ENCODE assay signal across 11 cellular contexts in the genomic region with DNA sequence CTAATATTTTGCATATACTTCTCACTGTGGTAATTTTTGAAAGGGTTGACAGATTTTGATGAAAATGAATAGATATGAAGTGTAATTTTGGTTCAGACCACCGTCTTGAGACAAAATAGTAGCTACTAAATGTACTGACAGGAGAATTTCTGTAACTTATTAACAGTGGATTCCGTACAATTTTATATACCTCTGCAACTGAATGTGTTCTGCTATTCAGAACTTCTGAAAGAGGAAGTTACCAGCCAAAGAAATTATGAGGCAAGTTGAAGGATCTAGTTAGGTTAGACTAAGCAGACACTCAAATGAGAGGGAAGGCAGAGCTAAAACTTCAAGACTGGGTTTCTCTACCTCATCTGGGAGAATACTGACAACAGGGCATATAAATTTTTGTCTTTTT. TPM values are rescaled to one million over a fixed set of nuclear protein-coding genes. Genes with fewer than 3 reads are reported as not detected.
DNase-seq lines count a peak whose midpoint lies in the region; ATAC-seq, FAIRE-seq and TF ChIP-seq lines count a peak whose summit lies in the region.
"Had no signal": no experiment of that assay in that cellular context is flagged by ENCODE, and none has a peak within 500 bp of the region (broad histone marks: within the 10 kb centered on the region; RNA-seq: fewer than 3 reads in every experiment).

No MANE protein-coding gene starts in this region.

- no peak for TF ChIP-seq EP300 in GM12878 (IDR thresholded peaks at IDR 0.05; ENCODE audit: borderline replicate concordance in 1 of 2, control insufficient read depth in 1 of 2, low read depth in 2 of 2, low read length in 2 of 2)

- RAD21 ChIA-PET in GM12878 (lab: Charles Lee; ENCODE audit: unreplicated experiment): no interaction called here

- no TSS peak for BruUV-seq in GM12878 (replicated peaks; lab: Mats Ljungman, UMichigan)

- intact Hi-C loops in GM12878 (cut with micrococcal nuclease; ENCODE audit: unreplicated experiment) (no loop called here), left ventricle myocardium inferior (cut with micrococcal nuclease) (no loop called here), left cardiac atrium (cut with DNase I) (no loop called here)

- H2AFZ ChIP-seq in GM12878 (ENCODE audit: control insufficient read depth, low read depth, low read length): no peak overlapping the region

- no peak for TF ChIP-seq RAD21 in GM12878 (IDR thresholded peaks at IDR 0.05; ENCODE audit: insufficient read depth, low read depth, low read length)

- WGBS in GM12878 (ENCODE audit: insufficient coverage, insufficient replicate concordance, low lambda C conversion rate, missing lambda C conversion rate): 48% methylated on average over 2 of the region's 2 CpGs

- H3K79me2 ChIP-seq in GM12878 (ENCODE audit: control insufficient read depth, insufficient read depth, low read length): no peaks in the 10 kb centered on the region

- H3K4me2 ChIP-seq in GM12878 (ENCODE audit: control insufficient read depth, insufficient read depth): no peak overlapping the region

- DNase-seq in GM12878 (ENCODE audit: low read depth, low spot score) (no peak), NCI-H146 treated with DMSO at 0.1 percent for 48 hours (lab: John Stamatoyannopoulos, UW; ENCODE audit: unreplicated experiment) (no peak), left ventricle myocardium inferior (no peak), left cardiac atrium (no peak)
- no peak for DNase-seq in activated naive CD4-positive, alpha-beta T cell treated with Interleukin-2 at 50 U/mL for 16 hours
- DNase-seq: activated T-cell treated with anti-CD3 and anti-CD28 coated beads for 4 hours, NCI-H1436 treated with DMSO at 0.1 percent for 48 hours had no signal

- TF ChIP-seq CTCF in GM12878 (IDR thresholded peaks at IDR 0.05 in 2 of 3, conservative IDR thresholded peaks at IDR 0.05 in 1 of 3; ENCODE audit: control insufficient read depth in 2 of 3, extremely low read depth in 1 of 3, insufficient read depth in 1 of 3, low read depth in 3 of 3, low read length in 3 of 3) (no peak), left ventricle myocardium inferior (IDR thresholded peaks at IDR 0.05; ENCODE audit: borderline replicate concordance) (no peak)

- H3K4me1 ChIP-seq in GM12878 (ENCODE audit: control insufficient read depth, insufficient read depth, low read length): peaks cover 12% of the 10 kb centered on the region
- peaks cover 4% of the 10 kb centered on the region for H3K4me1 ChIP-seq in left ventricle myocardium inferior

- peak; percentile 59 for FAIRE-seq in GM12878 (lab: Jason Lieb, UNC)
- FAIRE-seq: GM12892 had no signal

- peak; percentile 63 for ATAC-seq in GM19043 (IDR thresholded peaks at IDR 0.05; ENCODE audit: low read depth, unreplicated experiment)
- ATAC-seq in HG02588 (IDR thresholded peaks at IDR 0.05; ENCODE audit: unreplicated experiment): peak; percentile 68
- peak; percentile 63 for ATAC-seq in HG03432 (IDR thresholded peaks at IDR 0.05; ENCODE audit: unreplicated experiment)
- peak; percentile 71 for ATAC-seq in GM12878
- no peak for ATAC-seq in left cardiac atrium

- no peak overlapping the region for H3K4me3 ChIP-seq in GM12878
- H3K4me3 ChIP-seq in left ventricle myocardium inferior: no peak overlapping the region

- POLR2A ChIA-PET in GM12878 (lab: Charles Lee): interaction anchor here (0.6 kb wide), 2 partner anchors 25 to 392 kb away, joined by 3 read pairs; no protein-coding TSS in a partner anchor

- CTCF ChIA-PET in GM12878 (lab: Yijun Ruan, JAX): interaction anchor here (0.6 to 1.5 kb wide), 4 partner anchors 9 to 132 kb away, joined by 3 to 6 read pairs (median 4); no protein-coding TSS in a partner anchor

- H3K9ac ChIP-seq in GM12878 (ENCODE audit: control insufficient read depth, insufficient read depth, low read length): no peak overlapping the region

- SMC1A ChIA-PET in GM12878 (lab: Charles Lee; ENCODE audit: uncharacterized antibody, unreplicated experiment): interaction anchor here (0.6 to 2.4 kb wide), 2 partner anchors 8 to 1204 kb away, joined by 3 to 10 read pairs; no protein-coding TSS in a partner anchor

- in situ Hi-C loops in GM12878 (cut with MboI): no loop called here

- H3K27me3 ChIP-seq in GM12878 (replicated peaks in 1 of 2; ENCODE audit: control insufficient read depth in 2 of 2, insufficient read depth in 2 of 2, low read length in 1 of 2): no peaks in the 10 kb centered on the region
- H3K27me3 ChIP-seq in left ventricle myocardium inferior (ENCODE audit: low read depth): no peaks in the 10 kb centered on the region

- H3K9me3 ChIP-seq in GM12878 (replicated peaks; ENCODE audit: control insufficient read depth, insufficient read depth, low read length) (no peaks in the 10 kb centered on the region), left ventricle myocardium inferior (replicated peaks) (no peaks in the 10 kb centered on the region)

- TF ChIP-seq POLR2A in GM12878 (IDR thresholded peaks at IDR 0.05; ENCODE audit: low read depth, low read length): no peak

- H4K20me1 ChIP-seq in GM12878 (ENCODE audit: control insufficient read depth, insufficient read depth): no peaks in the 10 kb centered on the region

- H3K36me3 ChIP-seq in GM12878 (ENCODE audit: control insufficient read depth in 2 of 2, insufficient read depth in 2 of 2, low read length in 1 of 2): no peaks in the 10 kb centered on the region
- H3K36me3 ChIP-seq in left ventricle myocardium inferior: no peaks in the 10 kb centered on the region

- H3K27ac ChIP-seq in GM12878 (ENCODE audit: control insufficient read depth, insufficient read depth): no peak overlapping the region
- H3K27ac ChIP-seq in left ventricle myocardium inferior (replicated peaks): no peak overlapping the region

TF ChIP-seq in GM12878, 131 proteins besides CTCF, POLR2A, EP300 and RAD21:
- no peak for TF ChIP-seq ZNF24 (IDR thresholded peaks at IDR 0.05)
- no peak for TF ChIP-seq JUNB (IDR thresholded peaks at IDR 0.05)
- TF ChIP-seq, protein P1, sequence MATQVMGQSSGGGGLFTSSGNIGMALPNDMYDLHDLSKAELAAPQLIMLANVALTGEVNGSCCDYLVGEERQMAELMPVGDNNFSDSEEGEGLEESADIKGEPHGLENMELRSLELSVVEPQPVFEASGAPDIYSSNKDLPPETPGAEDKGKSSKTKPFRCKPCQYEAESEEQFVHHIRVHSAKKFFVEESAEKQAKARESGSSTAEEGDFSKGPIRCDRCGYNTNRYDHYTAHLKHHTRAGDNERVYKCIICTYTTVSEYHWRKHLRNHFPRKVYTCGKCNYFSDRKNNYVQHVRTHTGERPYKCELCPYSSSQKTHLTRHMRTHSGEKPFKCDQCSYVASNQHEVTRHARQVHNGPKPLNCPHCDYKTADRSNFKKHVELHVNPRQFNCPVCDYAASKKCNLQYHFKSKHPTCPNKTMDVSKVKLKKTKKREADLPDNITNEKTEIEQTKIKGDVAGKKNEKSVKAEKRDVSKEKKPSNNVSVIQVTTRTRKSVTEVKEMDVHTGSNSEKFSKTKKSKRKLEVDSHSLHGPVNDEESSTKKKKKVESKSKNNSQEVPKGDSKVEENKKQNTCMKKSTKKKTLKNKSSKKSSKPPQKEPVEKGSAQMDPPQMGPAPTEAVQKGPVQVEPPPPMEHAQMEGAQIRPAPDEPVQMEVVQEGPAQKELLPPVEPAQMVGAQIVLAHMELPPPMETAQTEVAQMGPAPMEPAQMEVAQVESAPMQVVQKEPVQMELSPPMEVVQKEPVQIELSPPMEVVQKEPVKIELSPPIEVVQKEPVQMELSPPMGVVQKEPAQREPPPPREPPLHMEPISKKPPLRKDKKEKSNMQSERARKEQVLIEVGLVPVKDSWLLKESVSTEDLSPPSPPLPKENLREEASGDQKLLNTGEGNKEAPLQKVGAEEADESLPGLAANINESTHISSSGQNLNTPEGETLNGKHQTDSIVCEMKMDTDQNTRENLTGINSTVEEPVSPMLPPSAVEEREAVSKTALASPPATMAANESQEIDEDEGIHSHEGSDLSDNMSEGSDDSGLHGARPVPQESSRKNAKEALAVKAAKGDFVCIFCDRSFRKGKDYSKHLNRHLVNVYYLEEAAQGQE (IDR thresholded peaks at IDR 0.05; ENCODE audit: low read depth, low read length): no peak
- no peak for TF ChIP-seq MTA2 (IDR thresholded peaks at IDR 0.05; ENCODE audit: low read depth)
- no peak for TF ChIP-seq MEF2A (IDR thresholded peaks at IDR 0.05; ENCODE audit: insufficient read depth, low read depth, low read length)
- no peak for TF ChIP-seq NRF1 (conservative IDR thresholded peaks at IDR 0.05; ENCODE audit: low read depth, low read length)
- TF ChIP-seq HDAC2 (IDR thresholded peaks at IDR 0.05): no peak
- no peak for TF ChIP-seq MYB (IDR thresholded peaks at IDR 0.05; ENCODE audit: borderline replicate concordance, low read depth, low read length)

RNA-seq across cellular contexts. Expression of a gene that starts 29.4 kb away (rescaled TPM):
- total RNA-seq in GM12878 (2013; cell fraction: nucleolus; rRNA removed): not detected in 2 replicates
- not detected in 2 replicates for total RNA-seq in GM12878 (2014; rRNA removed)
- not detected in 2 replicates for total RNA-seq in GM12878 (2014; rRNA removed; fragmentation: Illumina TruSeq; extraction: Trizol)
- total RNA-seq in GM12878 (2021): not detected in 2 replicates
- polyA plus RNA-seq in GM12878 (2011; ENCODE audit: low read depth): not detected
- polyA plus RNA-seq in GM12878 (2011; rRNA removed): not detected in 2 replicates
- 0.03 TPM in 1 of 2 replicates, not detected in the other for polyA plus RNA-seq in GM12878 (2011; cell fraction: cytosol; rRNA removed)
- polyA plus RNA-seq in GM12878 (2011; cell fraction: nucleus; rRNA removed): not detected in 2 replicates
- polyA plus RNA-seq in GM12878 (2012): not detected in 2 replicates
- polyA plus RNA-seq in GM12878 (2014; fragmentation: Illumina TruSeq; extraction: Trizol): 0.06 TPM in 1 of 2 replicates, not detected in the other
- polyA plus RNA-seq in GM12878 (2014; fragmentation: Nextera tagmentation; extraction: Ambion mirVana): not detected
- polyA plus RNA-seq in GM12878 (2014; rRNA removed): not detected in 2 replicates
- polyA plus RNA-seq in GM12878 (2016; fragmentation: Nextera tagmentation; extraction: Ambion mirVana): under 1 TPM in 1 of 2 experiments, not detected in 1; 0.16 TPM
- not detected in 2 replicates for polyA minus RNA-seq in GM12878 (2011; rRNA and poly(A)+ RNA removed)
- not detected in 2 replicates for polyA minus RNA-seq in GM12878 (2011; cell fraction: cytosol; rRNA and poly(A)+ RNA removed)
- polyA minus RNA-seq in GM12878 (2011; cell fraction: nucleus; rRNA and poly(A)+ RNA removed): not detected in 2 replicates
- 1.2 TPM for total RNA-seq in left ventricle myocardium inferior
- total RNA-seq in left cardiac atrium: 1 to 10 TPM; 1.4 to 3.5 TPM

Comparison
In these comparisons a context has a peak if more than half of its experiments do, and no peak if none do; other contexts are left out.
1. ATAC-seq: peak in GM19043 (single experiment), HG02588 (single experiment), HG03432 (single experiment) and GM12878 (single experiment); none in left cardiac atrium (0 of 2).